1 cellular context compared by ENCODE assay signal in the genomic region with DNA sequence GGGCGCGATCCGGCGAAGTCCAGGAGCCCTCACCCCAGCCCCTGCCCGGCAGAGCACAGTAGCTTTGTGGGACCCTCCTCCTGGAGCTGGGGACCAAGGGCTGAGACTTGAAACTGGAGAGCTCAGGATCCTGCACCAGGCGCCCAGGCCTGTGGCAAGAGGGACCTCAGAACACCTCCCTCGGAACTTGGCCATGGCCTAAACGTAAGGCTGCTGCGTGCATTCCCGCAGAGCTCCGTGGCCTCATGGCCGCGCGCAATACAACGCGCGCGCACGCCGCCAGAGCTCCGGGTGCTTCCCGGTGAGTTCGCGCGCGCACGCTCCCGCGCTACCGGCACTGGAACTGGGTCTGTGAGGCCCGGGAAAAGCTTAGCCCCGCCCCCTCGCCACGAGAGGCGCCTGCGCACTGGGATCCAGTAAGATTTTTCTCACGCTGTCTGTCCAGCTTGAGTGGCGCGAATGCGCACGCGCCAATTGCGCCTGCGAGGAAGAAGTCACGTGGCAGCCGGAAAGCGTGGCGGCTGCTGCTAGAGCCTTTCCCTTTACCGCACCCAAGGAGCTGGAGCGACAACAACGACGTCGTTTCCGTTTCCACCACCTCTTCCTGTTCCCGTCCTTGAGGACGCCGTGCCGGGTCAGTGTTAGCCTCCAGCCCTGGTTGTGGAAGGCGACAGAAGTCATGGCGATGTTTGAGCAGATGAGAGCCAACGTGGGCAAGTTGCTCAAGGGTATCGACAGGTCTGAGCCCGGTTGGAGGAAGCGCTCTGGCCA.
TF ChIP-seq lines count a peak whose summit lies in the region.

A gene with protein sequence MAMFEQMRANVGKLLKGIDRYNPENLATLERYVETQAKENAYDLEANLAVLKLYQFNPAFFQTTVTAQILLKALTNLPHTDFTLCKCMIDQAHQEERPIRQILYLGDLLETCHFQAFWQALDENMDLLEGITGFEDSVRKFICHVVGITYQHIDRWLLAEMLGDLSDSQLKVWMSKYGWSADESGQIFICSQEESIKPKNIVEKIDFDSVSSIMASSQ (plus strand): TSS at position 599 of the 771 bp plus-strand sequence. CDS start 81 bp downstream, at position 680.

TF ChIP-seq in GM23338, 12 proteins besides CTCF, POLR2A, EP300 and RAD21 (continued from another document):
- TF ChIP-seq, protein P1, sequence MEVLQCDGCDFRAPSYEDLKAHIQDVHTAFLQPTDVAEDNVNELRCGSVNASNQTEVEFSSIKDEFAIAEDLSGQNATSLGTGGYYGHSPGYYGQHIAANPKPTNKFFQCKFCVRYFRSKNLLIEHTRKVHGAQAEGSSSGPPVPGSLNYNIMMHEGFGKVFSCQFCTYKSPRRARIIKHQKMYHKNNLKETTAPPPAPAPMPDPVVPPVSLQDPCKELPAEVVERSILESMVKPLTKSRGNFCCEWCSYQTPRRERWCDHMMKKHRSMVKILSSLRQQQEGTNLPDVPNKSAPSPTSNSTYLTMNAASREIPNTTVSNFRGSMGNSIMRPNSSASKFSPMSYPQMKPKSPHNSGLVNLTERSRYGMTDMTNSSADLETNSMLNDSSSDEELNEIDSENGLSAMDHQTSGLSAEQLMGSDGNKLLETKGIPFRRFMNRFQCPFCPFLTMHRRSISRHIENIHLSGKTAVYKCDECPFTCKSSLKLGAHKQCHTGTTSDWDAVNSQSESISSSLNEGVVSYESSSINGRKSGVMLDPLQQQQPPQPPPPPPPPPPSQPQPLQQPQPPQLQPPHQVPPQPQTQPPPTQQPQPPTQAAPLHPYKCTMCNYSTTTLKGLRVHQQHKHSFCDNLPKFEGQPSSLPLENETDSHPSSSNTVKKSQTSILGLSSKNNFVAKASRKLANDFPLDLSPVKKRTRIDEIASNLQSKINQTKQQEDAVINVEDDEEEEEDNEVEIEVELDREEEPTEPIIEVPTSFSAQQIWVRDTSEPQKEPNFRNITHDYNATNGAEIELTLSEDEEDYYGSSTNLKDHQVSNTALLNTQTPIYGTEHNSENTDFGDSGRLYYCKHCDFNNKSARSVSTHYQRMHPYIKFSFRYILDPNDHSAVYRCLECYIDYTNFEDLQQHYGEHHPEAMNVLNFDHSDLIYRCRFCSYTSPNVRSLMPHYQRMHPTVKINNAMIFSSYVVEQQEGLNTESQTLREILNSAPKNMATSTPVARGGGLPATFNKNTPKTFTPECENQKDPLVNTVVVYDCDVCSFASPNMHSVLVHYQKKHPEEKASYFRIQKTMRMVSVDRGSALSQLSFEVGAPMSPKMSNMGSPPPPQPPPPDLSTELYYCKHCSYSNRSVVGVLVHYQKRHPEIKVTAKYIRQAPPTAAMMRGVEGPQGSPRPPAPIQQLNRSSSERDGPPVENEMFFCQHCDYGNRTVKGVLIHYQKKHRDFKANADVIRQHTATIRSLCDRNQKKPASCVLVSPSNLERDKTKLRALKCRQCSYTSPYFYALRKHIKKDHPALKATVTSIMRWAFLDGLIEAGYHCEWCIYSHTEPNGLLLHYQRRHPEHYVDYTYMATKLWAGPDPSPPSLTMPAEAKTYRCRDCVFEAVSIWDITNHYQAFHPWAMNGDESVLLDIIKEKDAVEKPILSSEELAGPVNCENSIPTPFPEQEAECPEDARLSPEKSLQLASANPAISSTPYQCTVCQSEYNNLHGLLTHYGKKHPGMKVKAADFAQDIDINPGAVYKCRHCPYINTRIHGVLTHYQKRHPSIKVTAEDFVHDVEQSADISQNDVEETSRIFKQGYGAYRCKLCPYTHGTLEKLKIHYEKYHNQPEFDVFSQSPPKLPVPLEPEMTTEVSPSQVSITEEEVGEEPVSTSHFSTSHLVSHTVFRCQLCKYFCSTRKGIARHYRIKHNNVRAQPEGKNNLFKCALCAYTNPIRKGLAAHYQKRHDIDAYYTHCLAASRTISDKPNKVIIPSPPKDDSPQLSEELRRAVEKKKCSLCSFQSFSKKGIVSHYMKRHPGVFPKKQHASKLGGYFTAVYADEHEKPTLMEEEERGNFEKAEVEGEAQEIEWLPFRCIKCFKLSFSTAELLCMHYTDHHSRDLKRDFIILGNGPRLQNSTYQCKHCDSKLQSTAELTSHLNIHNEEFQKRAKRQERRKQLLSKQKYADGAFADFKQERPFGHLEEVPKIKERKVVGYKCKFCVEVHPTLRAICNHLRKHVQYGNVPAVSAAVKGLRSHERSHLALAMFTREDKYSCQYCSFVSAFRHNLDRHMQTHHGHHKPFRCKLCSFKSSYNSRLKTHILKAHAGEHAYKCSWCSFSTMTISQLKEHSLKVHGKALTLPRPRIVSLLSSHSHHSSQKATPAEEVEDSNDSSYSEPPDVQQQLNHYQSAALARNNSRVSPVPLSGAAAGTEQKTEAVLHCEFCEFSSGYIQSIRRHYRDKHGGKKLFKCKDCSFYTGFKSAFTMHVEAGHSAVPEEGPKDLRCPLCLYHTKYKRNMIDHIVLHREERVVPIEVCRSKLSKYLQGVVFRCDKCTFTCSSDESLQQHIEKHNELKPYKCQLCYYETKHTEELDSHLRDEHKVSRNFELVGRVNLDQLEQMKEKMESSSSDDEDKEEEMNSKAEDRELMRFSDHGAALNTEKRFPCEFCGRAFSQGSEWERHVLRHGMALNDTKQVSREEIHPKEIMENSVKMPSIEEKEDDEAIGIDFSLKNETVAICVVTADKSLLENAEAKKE (CRISPR knock-in tag; IDR thresholded peaks at IDR 0.05) = no peak
- TF ChIP-seq, protein P2, sequence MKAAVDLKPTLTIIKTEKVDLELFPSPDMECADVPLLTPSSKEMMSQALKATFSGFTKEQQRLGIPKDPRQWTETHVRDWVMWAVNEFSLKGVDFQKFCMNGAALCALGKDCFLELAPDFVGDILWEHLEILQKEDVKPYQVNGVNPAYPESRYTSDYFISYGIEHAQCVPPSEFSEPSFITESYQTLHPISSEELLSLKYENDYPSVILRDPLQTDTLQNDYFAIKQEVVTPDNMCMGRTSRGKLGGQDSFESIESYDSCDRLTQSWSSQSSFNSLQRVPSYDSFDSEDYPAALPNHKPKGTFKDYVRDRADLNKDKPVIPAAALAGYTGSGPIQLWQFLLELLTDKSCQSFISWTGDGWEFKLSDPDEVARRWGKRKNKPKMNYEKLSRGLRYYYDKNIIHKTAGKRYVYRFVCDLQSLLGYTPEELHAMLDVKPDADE (IDR thresholded peaks at IDR 0.05) = peak; percentile 90
- TF ChIP-seq CREB1 (CRISPR knock-in tag; IDR thresholded peaks at IDR 0.05; ENCODE audit: low read depth) (peak; percentile 80), EZH2 (IDR thresholded peaks at IDR 0.05; ENCODE audit: low read depth, unreplicated experiment) (no peak), STAT1 (IDR thresholded peaks at IDR 0.05; ENCODE audit: unreplicated experiment) (no peak)
